In the genomic region with DNA sequence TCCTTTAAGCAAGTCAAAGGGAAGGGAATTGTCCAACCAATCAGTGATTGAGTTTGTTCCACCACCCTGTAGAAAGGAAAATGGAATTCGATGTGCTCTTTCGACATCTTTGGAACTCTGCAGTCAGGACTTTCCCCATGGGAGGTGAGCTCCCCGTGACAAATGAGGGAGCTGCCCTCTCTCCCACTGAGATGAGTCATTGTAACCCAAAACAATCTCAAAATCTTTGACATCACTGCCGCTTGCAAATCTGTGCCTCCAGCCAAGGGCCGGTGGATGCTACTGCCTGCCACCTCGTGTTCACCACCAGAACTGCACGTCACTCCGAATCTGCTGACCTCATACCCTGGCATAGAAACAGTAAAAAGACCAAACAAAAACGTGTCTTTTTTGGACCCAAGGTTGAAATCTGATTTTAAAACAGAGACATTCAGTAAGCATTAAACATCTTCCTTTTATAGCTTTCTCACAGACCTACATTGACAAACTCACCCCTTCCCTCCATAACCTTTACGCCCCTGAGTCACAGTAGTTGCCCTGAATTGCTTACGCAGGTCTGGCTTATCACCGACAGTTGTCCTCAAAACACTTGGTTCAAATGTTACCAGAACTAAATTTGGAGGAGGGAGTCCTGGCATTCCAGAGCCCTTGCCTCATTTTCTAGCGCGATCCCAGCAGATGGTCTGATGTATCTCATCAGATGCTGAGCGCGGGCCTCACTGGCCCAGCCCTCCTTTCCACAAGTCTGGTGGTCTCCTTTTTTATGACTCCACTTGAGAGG, we compare ENCODE assay signal across 1 cellular context.
A peak's percentile ranks its signal among the peaks of the same experiment; 100 is the strongest.
TF ChIP-seq lines count a peak whose summit lies in the region.

No MANE protein-coding gene starts in this region.

TF ChIP-seq in H1, 55 proteins besides CTCF, POLR2A, EP300 and RAD21:
- TF ChIP-seq YY1 (IDR thresholded peaks at IDR 0.05; ENCODE audit: low read depth, low read length), result peak; percentile 57; the same call in 1 of the 2 replicates
- TF ChIP-seq, protein P1, sequence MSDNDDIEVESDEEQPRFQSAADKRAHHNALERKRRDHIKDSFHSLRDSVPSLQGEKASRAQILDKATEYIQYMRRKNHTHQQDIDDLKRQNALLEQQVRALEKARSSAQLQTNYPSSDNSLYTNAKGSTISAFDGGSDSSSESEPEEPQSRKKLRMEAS (IDR thresholded peaks at IDR 0.05), result 0 out of 2 replicates have a peak, but pooled peaks have one; percentile 9
- TF ChIP-seq, protein P2, sequence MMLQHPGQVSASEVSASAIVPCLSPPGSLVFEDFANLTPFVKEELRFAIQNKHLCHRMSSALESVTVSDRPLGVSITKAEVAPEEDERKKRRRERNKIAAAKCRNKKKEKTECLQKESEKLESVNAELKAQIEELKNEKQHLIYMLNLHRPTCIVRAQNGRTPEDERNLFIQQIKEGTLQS (IDR thresholded peaks at IDR 0.05; ENCODE audit: insufficient read depth, low read depth, low read length), result 0 out of 2 replicates have a peak, but pooled peaks have one; percentile 21
- TF ChIP-seq NRF1 (IDR thresholded peaks at IDR 0.05; ENCODE audit: low read depth, low read length), result no peak
- TF ChIP-seq MAFK (IDR thresholded peaks at IDR 0.05; ENCODE audit: low read depth, low read length), result peak; percentile 71; the same call in 1 of the 2 replicates
- TF ChIP-seq RFX5 (IDR thresholded peaks at IDR 0.05; ENCODE audit: borderline replicate concordance, low read depth, low read length), result no peak
- TF ChIP-seq SP2 (IDR thresholded peaks at IDR 0.05; ENCODE audit: low read length), result no peak
- TF ChIP-seq ATF2 (IDR thresholded peaks at IDR 0.05; ENCODE audit: low read length), result peak; percentile 83; the same call in 1 of the 2 replicates
- TF ChIP-seq CREB1 (IDR thresholded peaks at IDR 0.05), result peak; percentile 86
- TF ChIP-seq JUND (IDR thresholded peaks at IDR 0.05; ENCODE audit: low read length), result peak; percentile 89
- TF ChIP-seq BACH1 (IDR thresholded peaks at IDR 0.05; ENCODE audit: low read length), result peak; percentile 89
- TF ChIP-seq, protein P3, sequence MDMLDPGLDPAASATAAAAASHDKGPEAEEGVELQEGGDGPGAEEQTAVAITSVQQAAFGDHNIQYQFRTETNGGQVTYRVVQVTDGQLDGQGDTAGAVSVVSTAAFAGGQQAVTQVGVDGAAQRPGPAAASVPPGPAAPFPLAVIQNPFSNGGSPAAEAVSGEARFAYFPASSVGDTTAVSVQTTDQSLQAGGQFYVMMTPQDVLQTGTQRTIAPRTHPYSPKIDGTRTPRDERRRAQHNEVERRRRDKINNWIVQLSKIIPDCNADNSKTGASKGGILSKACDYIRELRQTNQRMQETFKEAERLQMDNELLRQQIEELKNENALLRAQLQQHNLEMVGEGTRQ (IDR thresholded peaks at IDR 0.05; ENCODE audit: low read length), result no peak
- TF ChIP-seq CHD7 (IDR thresholded peaks at IDR 0.05; ENCODE audit: insufficient replicate concordance, low read length), result no peak
- TF ChIP-seq TBP (IDR thresholded peaks at IDR 0.05; ENCODE audit: low read depth, low read length), result no peak
- no peak for TF ChIP-seq FOSL1 (IDR thresholded peaks at IDR 0.05; ENCODE audit: insufficient read depth, low read depth, low read length)
- TF ChIP-seq JUN (IDR thresholded peaks at IDR 0.05; ENCODE audit: low read depth, low read length), result peak; percentile 81; the same call in 1 of the 2 replicates
